9 cellular contexts compared by ENCODE assay signal in the genomic region with DNA sequence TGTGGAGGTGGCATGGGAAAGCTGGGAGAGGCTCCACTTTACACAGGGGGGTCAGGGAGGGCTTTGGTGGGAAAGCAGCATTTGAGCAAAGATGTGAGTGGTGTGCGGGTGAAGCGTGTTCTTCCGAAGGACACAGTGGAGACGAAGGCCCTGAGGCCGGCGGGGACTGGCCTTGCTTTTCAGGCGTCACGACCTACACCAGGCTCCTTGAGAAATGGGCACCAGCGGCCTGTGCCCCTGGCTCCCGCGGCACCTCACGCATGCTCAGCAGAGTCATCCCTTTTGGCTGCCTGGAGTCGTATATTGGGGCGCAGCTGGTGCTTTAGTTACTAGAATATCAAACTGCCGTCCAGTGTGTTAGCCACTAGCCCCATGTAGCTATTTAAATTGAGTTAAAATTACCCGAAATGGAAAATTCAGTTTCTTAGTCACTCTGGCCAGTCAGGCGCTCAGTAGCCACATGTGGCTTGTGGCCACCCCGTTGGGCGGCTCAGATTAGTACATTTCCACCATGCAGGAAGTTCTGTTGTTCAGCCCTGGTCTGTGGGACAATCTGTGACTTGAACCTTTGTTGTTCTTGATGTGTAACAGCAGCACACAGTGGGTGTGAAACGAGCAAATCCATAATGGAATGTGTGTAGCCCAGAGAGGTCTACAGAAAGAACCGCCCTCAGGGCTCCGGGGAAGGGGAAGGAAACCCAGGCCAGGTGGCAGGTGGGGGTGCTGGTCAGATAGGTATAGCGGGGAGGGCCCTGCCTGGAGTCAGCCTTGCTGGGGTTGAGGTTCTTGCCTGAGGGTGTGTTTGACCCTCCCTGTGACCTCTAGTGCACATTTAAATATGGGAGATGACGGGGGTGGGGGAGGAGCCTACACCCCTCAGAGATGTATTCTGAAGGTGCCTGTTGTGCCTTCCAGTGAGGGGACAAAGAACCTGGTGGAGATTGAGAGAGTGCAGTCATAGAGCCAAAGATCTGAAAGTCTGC. TPM values are rescaled to one million over a fixed set of nuclear protein-coding genes. Genes with fewer than 3 reads are reported as not detected.
DNase-seq lines count a peak whose midpoint lies in the region; ATAC-seq and TF ChIP-seq lines count a peak whose summit lies in the region.
"Had no signal": no experiment of that assay in that cellular context is flagged by ENCODE, and none has a peak within 500 bp of the region (broad histone marks: within the 10 kb centered on the region; RNA-seq: fewer than 3 reads in every experiment).

No MANE protein-coding gene starts in this region.

- H3K36me3 ChIP-seq in BLaER1, result peaks cover 15% of the 10 kb centered on the region
- no peaks in the 10 kb centered on the region for H3K36me3 ChIP-seq in Panc1 (ENCODE audit: control insufficient read depth, insufficient read depth, low read length)
- no peaks in the 10 kb centered on the region for H3K36me3 ChIP-seq in colonic mucosa

- H3K9me3 ChIP-seq in BLaER1 (0 out of 2 replicates have a peak, but pooled peaks cover 3% of the 10 kb centered on the region), Panc1 (ENCODE audit: control insufficient read depth, insufficient read depth, low read depth, low read length) (no peaks in the 10 kb centered on the region), colonic mucosa (no peaks in the 10 kb centered on the region)

- POLR2A ChIA-PET in Panc1 (lab: Charles Lee), result no interaction called here

- 0 out of 2 replicates have a peak, but pooled peaks cover 4% of the 10 kb centered on the region for H4K20me1 ChIP-seq in BLaER1

- H3K9ac ChIP-seq in BLaER1 (peak overlapping the region; percentile 89), colonic mucosa (ENCODE audit: low read depth in 2 of 2, low read length in 2 of 2) (no peak overlapping the region)

- intact Hi-C loops in Panc1 (cut with micrococcal nuclease; ENCODE audit: unreplicated experiment) (no loop called here), colonic mucosa (cut with DNase I) (no loop called here)

- peak overlapping the region; percentile 83 to 95 (median 90) for H3K27ac Mint-ChIP-seq in immature natural killer cell

- H3K27me3 Mint-ChIP-seq in immature natural killer cell (ENCODE audit: low read depth in 3 of 3), result peaks cover 3 to 7% (median 3%) of the 10 kb centered on the region in 3 donors

- peak overlapping the region; percentile 77 to 88 (median 79) for H3K4me3 Mint-ChIP-seq in immature natural killer cell

- H3K4me2 ChIP-seq in BLaER1, result peak overlapping the region; percentile 99

- peak overlapping the region; percentile 66 for H3K4me3 ChIP-seq in BLaER1
- H3K4me3 ChIP-seq in Panc1 (ENCODE audit: low read depth in 2 of 2, low read length in 2 of 2), result no peak overlapping the region
- H3K4me3 ChIP-seq in colonic mucosa, result no peak overlapping the region

- H3K27me3 ChIP-seq in BLaER1, result no peaks in the 10 kb centered on the region
- H3K27me3 ChIP-seq in Panc1 (ENCODE audit: control insufficient read depth, insufficient read depth, low read length), result no peaks in the 10 kb centered on the region
- H3K27me3 ChIP-seq in colonic mucosa, result no peaks in the 10 kb centered on the region

- H3K4me1 Mint-ChIP-seq in immature natural killer cell, result peaks cover 80 to 81% of the 10 kb centered on the region in 2 donors

- CTCF ChIA-PET in Panc1 (lab: Charles Lee), result no interaction called here

- in situ Hi-C loops in Panc1 (cut with HindIII; ENCODE audit: low pct_unique_long_range_greater_than_20kb, low sequenced_read_pairs), result no loop called here

- DNase-seq in Panc1 (ENCODE audit: low read depth, low spot score) (no peak), immature natural killer cell (peak; percentile 35 to 44 (median 40)), NCI-H526 (lab: John Stamatoyannopoulos, UW) (no peak), NCI-H1417 (lab: John Stamatoyannopoulos, UW) (no peak), colonic mucosa (no peak)
- DNase-seq: NCI-H1930 had no signal

- H3K9me3 Mint-ChIP-seq in immature natural killer cell, result no peaks in the 10 kb centered on the region

- ATAC-seq in GM19463 (IDR thresholded peaks at IDR 0.05; ENCODE audit: unreplicated experiment) (peak; percentile 46), Panc1 (no peak), GM18873 (IDR thresholded peaks at IDR 0.05; ENCODE audit: low FRiP score, unreplicated experiment) (no peak)

- H3K36me3 Mint-ChIP-seq in immature natural killer cell, result peaks cover 3 to 12% (median 10%) of the 10 kb centered on the region in 3 donors

- H3K27ac ChIP-seq in BLaER1, result peak overlapping the region; percentile 99
- H3K27ac ChIP-seq in Panc1 (ENCODE audit: low read length), result 0 out of 2 replicates have a peak overlapping the region, but pooled peaks have one; percentile 7
- H3K27ac ChIP-seq in colonic mucosa, result no peak overlapping the region

- TF ChIP-seq CTCF in Panc1 (IDR thresholded peaks at IDR 0.05), result no peak
- TF ChIP-seq CTCF in colonic mucosa (IDR thresholded peaks at IDR 0.05), result no peak

- BruUV-seq in Panc1 (replicated peaks; lab: Mats Ljungman, UMichigan), result no TSS peak

- peaks cover 100% of the 10 kb centered on the region for H3K4me1 ChIP-seq in BLaER1
- peaks cover 45% of the 10 kb centered on the region for H3K4me1 ChIP-seq in Panc1 (ENCODE audit: control insufficient read depth, insufficient read depth, low read length)
- peaks cover 12% of the 10 kb centered on the region for H3K4me1 ChIP-seq in colonic mucosa

RNA-seq across cellular contexts. Expression of a gene that starts 30.4 kb away (rescaled TPM):
- total RNA-seq in Panc1 (2021; ENCODE audit: unreplicated experiment) (36.3 TPM), colonic mucosa (10 to 100 TPM; 43.2 to 46.6 TPM)
- polyA plus RNA-seq in Panc1 (2012; ENCODE audit: insufficient read length), result 35.0 TPM
- 10 to 100 TPM; 25.6 to 39.8 (median 26.6) TPM for polyA plus RNA-seq in immature natural killer cell

Comparison
In these comparisons a context has a peak if more than half of its experiments do, and no peak if none do; other contexts are left out.
1. DNase-seq: peak in immature natural killer cell (3 of 3); none in Panc1 (single experiment), NCI-H526 (0 of 2), NCI-H1417 (0 of 3) and colonic mucosa (single experiment).